Comparison of ENCODE assay signal across 8 cellular contexts in the genomic region with DNA sequence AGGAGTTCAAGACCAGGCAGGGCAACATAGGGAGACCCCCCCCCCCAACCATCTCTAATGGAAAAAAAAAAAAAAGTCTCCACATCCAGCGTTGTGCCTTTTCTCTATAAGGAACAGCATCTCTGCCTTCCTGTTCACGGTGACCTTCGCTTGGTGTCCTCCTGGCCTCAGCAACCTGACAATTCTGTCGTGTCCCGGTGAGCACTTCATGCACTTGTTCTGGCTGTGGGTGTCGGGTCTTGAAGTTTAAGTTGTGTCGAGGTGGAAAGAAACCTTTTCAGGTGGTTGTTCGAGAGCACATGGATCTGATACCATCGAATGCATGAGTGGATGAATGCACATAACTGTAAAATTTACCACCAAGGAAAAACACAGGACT. TPM values are rescaled to one million over a fixed set of nuclear protein-coding genes. Genes with fewer than 3 reads are reported as not detected.
A peak's percentile ranks its signal among the peaks of the same experiment; 100 is the strongest.
DNase-seq lines count a peak whose midpoint lies in the region; ATAC-seq and TF ChIP-seq lines count a peak whose summit lies in the region.

No MANE protein-coding gene starts in this region.

- peak overlapping the region; percentile 60 for H3K27ac ChIP-seq in RWPE2 (ENCODE audit: poor library complexity, severe bottlenecking)
- H3K27ac ChIP-seq in prostate gland, result peak overlapping the region; percentile 78 to 85

- H3K4me1 ChIP-seq in RWPE2 (ENCODE audit: insufficient read depth, poor library complexity, severe bottlenecking) (no peaks in the 10 kb centered on the region), prostate gland (replicated peaks) (no peaks in the 10 kb centered on the region)

- no peak for ATAC-seq in RWPE2 (ENCODE audit: low read depth)
- ATAC-seq in HG03460 (IDR thresholded peaks at IDR 0.05; ENCODE audit: unreplicated experiment), result no peak

- DNase-seq in GM06990 (ENCODE audit: extremely low read depth, insufficient read length) (peak; percentile 13), RWPE2 (ENCODE audit: low spot score) (no peak), epithelial cell of proximal tubule (ENCODE audit: low read depth) (no peak), prostate gland (ENCODE audit: low spot score) (no peak), NCI-H1092 (lab: John Stamatoyannopoulos, UW) (no peak), NCI-H1105 treated with DMSO at 0.1 percent for 48 hours (lab: John Stamatoyannopoulos, UW) (no peak), medulla oblongata (ENCODE audit: extremely low spot score) (no peak)

- H3K9me3 ChIP-seq in RWPE2 (ENCODE audit: severe bottlenecking) (peaks cover 7% of the 10 kb centered on the region), prostate gland (peaks cover 3% of the 10 kb centered on the region)

- TF ChIP-seq POLR2A in prostate gland (IDR thresholded peaks at IDR 0.05), result no peak

- TF ChIP-seq CTCF in GM06990 (IDR thresholded peaks at IDR 0.05; ENCODE audit: insufficient read depth, low read length, poor library complexity, severe bottlenecking) (no peak), RWPE2 (IDR thresholded peaks at IDR 0.05; ENCODE audit: poor library complexity, severe bottlenecking) (no peak), epithelial cell of proximal tubule (conservative IDR thresholded peaks at IDR 0.05; ENCODE audit: low read depth, low read length) (no peak), prostate gland (IDR thresholded peaks at IDR 0.05) (no peak)

- intact Hi-C loops in prostate gland (cut with DNase I), result loop anchor here (5.0 to 10.0 kb wide), 2 partner anchors 110 to 468 kb away; partner anchors contain the start of gene ZNF266

- H3K4me3 ChIP-seq in GM06990 (replicated peaks; ENCODE audit: low read depth, low read length) (peak overlapping the region; percentile 84), RWPE2 (ENCODE audit: severe bottlenecking) (peak overlapping the region; percentile 47), epithelial cell of proximal tubule (ENCODE audit: low read depth, low read length) (peak overlapping the region; percentile 91), prostate gland (peak overlapping the region; percentile 71 to 81)

- H3K36me3 ChIP-seq in GM06990 (ENCODE audit: control insufficient read depth, insufficient read depth, low read length) (no peaks in the 10 kb centered on the region), RWPE2 (ENCODE audit: low read depth) (peaks cover 17% of the 10 kb centered on the region), prostate gland (no peaks in the 10 kb centered on the region)

- WGBS in prostate gland, result 41% methylated on average over 9 of the region's 9 CpGs

- H3K27me3 ChIP-seq in GM06990 (replicated peaks; ENCODE audit: control insufficient read depth, insufficient read depth, low read length) (no peaks in the 10 kb centered on the region), RWPE2 (ENCODE audit: insufficient read depth, poor library complexity, severe bottlenecking) (no peaks in the 10 kb centered on the region), prostate gland (replicated peaks; ENCODE audit: insufficient read depth) (no peaks in the 10 kb centered on the region)

RNA-seq across cellular contexts. Expression of gene ZNF559, which starts 0.6 kb away (rescaled TPM):
- 5.2 and 7.3 TPM in 2 replicates for total RNA-seq in epithelial cell of proximal tubule
- total RNA-seq in prostate gland, result 10 to 100 TPM; 19.4 to 30.3 TPM

RNA-seq across cellular contexts. Expression of gene ZNF699, which starts 14.9 kb away (rescaled TPM):
- 3.4 and 3.7 TPM in 2 replicates for total RNA-seq in epithelial cell of proximal tubule
- total RNA-seq in prostate gland, result 10 to 100 TPM in 1 of 2 donors, 1 to 10 TPM in 1; 9.6 to 19.4 TPM

RNA-seq across cellular contexts. Expression of gene ZNF177, which starts 38.2 kb away (rescaled TPM):
- total RNA-seq in epithelial cell of proximal tubule (0.92 and 1.2 TPM in 2 replicates), prostate gland (1 to 10 TPM; 7.1 to 8.1 TPM)
